Comparison of ENCODE assay signal across 9 cellular contexts in the genomic region with DNA sequence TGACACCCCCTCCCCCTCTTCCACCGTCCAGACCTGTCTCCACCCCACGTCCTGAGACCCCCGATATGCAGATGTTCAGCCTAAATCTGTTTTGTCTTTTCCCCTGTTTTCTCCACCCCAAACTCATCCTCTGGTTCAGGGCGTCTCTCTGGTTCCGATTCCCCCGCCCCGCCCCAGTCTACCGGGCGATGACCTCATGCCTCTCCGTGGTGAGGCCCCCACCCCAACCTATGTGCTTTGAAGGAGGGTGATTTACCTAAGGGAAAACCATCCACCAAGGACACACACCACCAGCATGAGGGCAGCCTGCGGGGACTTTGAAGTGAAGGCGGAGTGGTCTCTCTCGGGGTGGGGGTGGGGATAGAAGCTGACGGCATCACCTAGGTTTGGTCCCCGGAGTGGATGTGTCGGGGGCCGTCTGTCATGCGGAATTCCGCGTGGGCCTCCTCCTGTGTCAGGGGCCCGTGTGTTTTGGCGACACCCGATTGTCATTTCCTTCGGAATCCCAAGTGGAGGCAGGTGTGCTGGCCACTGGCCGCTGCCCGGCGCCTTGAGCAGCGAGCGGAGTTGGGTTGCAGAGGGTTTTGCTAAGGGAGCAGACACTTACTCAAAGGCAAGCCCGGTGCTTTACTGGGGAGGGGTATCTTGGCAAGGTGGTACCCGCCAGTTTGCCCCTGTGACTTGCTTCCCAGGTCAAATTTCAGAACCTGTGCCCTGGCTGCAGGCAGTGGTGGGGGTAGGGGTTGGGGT. TPM values are rescaled to one million over a fixed set of nuclear protein-coding genes. Genes with fewer than 3 reads are reported as not detected.
DNase-seq lines count a peak whose midpoint lies in the region; ATAC-seq and TF ChIP-seq lines count a peak whose summit lies in the region.
"Had no signal": no experiment of that assay in that cellular context is flagged by ENCODE, and none has a peak within 500 bp of the region (broad histone marks: within the 10 kb centered on the region; RNA-seq: fewer than 3 reads in every experiment).

No MANE protein-coding gene starts in this region.

- H3K27me3 Mint-ChIP-seq in naive B cell: no peaks in the 10 kb centered on the region

- H3K27ac Mint-ChIP-seq in naive B cell: peak overlapping the region in 5 of 6 donors; percentile 44 to 98 (median 86)

- H3K9me3 ChIP-seq in vagina: no peaks in the 10 kb centered on the region

- TF ChIP-seq CTCF in GM12875 (IDR thresholded peaks at IDR 0.05; ENCODE audit: borderline replicate concordance, insufficient read depth, low read depth, low read length) (no peak), VCaP (conservative IDR thresholded peaks at IDR 0.05) (no peak), vagina (IDR thresholded peaks at IDR 0.05) (no peak)

- intact Hi-C loops in vagina (cut with DNase I): no loop called here

- peaks cover 0 to 4% of the 10 kb centered on the region in 2 donors for H3K36me3 ChIP-seq in vagina

- H3K4me3 Mint-ChIP-seq in naive B cell: peak overlapping the region; percentile 88 to 96 (median 93)

- peaks cover 36 to 59% (median 54%) of the 10 kb centered on the region in 3 donors for H3K4me1 Mint-ChIP-seq in naive B cell

- H3K4me3 ChIP-seq in GM12875 (ENCODE audit: low read depth, low read length): peak overlapping the region; percentile 85
- H3K4me3 ChIP-seq in vagina: peak overlapping the region; percentile 93 to 97

- H3K4me1 ChIP-seq in vagina: peaks cover 61% of the 10 kb centered on the region

- H3K9me3 Mint-ChIP-seq in naive B cell: no peaks in the 10 kb centered on the region

- peak; percentile 40 for DNase-seq in effector CD4-positive, alpha-beta T cell
- DNase-seq in naive B cell (no peak), vagina (ENCODE audit: extremely low spot score in 2 of 2) (no peak), NCI-H2107 (lab: John Stamatoyannopoulos, UW) (no peak), HPDE6-E6E7 (ENCODE audit: extremely low spot score) (no peak), AML-193 (lab: John Stamatoyannopoulos, UW) (no peak)

- TF ChIP-seq POLR2A in vagina (IDR thresholded peaks at IDR 0.05): no peak

- H3K36me3 Mint-ChIP-seq in naive B cell: peaks cover 0 to 11% of the 10 kb centered on the region in 2 donors

- ATAC-seq in naive B cell (ENCODE audit: low read depth in 2 of 2): no peak

- H3K27ac ChIP-seq in VCaP (peak overlapping the region; percentile 85), vagina (peak overlapping the region; percentile 96)

- H3K27me3 ChIP-seq in vagina: no peaks in the 10 kb centered on the region

RNA-seq across cellular contexts. Expression of gene FZR1, which starts 1.4 kb away (rescaled TPM):
- 10 to 100 TPM in 4 of 6 donors, 1 to 10 TPM in 2; 5.8 to 20.0 (median 10.7) TPM for polyA plus RNA-seq in naive B cell (ENCODE audit: low read depth in 6 of 6)
- total RNA-seq in vagina: 29.2 TPM

RNA-seq across cellular contexts. Expression of gene DOHH, which starts 7.1 kb away (rescaled TPM):
- polyA plus RNA-seq in naive B cell (ENCODE audit: low read depth in 6 of 6): 10 to 100 TPM in 2 of 6 donors, 1 to 10 TPM in 4; 6.6 to 11.5 (median 7.4) TPM
- 15.0 TPM for total RNA-seq in vagina

RNA-seq across cellular contexts. Expression of gene SMIM44, which starts 24.3 kb away (rescaled TPM):
- not detected for polyA plus RNA-seq in naive B cell (ENCODE audit: low read depth in 6 of 6)
- total RNA-seq in vagina: not detected
- total RNA-seq: T-helper 1 cell treated with Interleukin-12 subunit alpha and Interleukin-12 subunit beta and Interleukin-4 antibody, amounts not matched to agents 30 ng/mL and 1 ng/mL, for 36 hours had no signal

RNA-seq across cellular contexts. Expression of gene SMIM24, which starts 27.2 kb away (rescaled TPM):
- 1 to 10 TPM in 1 of 6 donors, under 1 TPM in 3, not detected in 2; 0.50 to 1.2 (median 0.72) TPM for polyA plus RNA-seq in naive B cell (ENCODE audit: low read depth in 6 of 6)
- total RNA-seq in vagina: not detected
- total RNA-seq: T-helper 1 cell treated with Interleukin-12 subunit alpha and Interleukin-12 subunit beta and Interleukin-4 antibody, amounts not matched to agents 30 ng/mL and 1 ng/mL, for 36 hours had no signal

RNA-seq across cellular contexts. Expression of gene TEKTIP1, which starts 31.4 kb away (rescaled TPM):
- under 1 TPM in 1 of 6 donors, not detected in 5; 0.56 TPM for polyA plus RNA-seq in naive B cell (ENCODE audit: low read depth in 6 of 6)
- total RNA-seq in vagina: not detected
